1 cellular context compared by ENCODE assay signal in the genomic region with DNA sequence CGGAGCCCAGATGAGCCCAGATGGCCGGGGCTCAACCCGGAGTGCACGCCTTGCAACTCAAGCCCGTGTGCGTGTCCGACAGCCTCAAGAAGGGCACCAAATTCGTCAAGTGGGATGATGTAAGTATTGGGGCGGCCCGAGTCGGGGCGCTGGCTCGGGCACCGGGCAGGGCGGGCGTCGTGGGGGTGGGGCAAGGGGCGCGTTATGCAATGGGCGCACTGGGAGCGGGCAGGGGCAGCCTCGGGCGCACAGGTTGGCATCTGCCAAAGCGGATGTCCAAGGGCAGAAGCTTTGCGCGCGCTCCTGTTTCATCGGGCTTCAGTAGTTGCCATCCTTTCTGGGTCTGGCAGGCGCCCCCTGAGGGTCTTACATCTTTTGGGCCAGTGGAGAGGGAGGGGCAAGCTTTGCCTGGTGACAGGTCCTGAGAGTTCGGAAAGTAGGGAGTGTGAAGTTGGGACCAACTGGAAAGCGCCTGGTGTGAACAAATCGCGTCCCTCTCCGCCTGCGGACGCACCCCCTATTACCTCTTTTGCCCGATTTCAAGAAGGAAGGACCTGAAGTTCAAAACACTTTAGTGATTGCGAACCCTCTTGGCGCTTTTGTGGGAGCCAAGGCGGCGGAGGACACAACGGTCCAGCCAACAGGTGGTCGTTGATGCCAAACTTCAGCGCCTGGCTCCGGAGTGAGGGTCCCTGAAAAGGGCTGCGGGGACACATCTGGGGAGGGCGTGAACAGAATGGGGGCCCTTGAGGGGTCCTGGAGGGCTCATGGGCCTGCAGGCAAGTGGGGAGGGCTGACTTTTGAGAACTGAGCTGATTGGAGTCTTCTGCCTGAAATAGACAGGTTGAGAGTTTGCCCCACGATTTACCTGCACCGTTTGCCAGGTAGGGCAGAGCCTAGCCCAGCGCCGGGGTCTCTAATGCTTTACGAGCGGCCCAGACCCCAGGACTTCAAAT.
TF ChIP-seq lines count a peak whose summit lies in the region.

No MANE protein-coding gene starts in this region.

TF ChIP-seq in HEK293, 187 proteins besides CTCF, POLR2A, EP300 and RAD21 (continued from another document):
- TF ChIP-seq, protein P1, sequence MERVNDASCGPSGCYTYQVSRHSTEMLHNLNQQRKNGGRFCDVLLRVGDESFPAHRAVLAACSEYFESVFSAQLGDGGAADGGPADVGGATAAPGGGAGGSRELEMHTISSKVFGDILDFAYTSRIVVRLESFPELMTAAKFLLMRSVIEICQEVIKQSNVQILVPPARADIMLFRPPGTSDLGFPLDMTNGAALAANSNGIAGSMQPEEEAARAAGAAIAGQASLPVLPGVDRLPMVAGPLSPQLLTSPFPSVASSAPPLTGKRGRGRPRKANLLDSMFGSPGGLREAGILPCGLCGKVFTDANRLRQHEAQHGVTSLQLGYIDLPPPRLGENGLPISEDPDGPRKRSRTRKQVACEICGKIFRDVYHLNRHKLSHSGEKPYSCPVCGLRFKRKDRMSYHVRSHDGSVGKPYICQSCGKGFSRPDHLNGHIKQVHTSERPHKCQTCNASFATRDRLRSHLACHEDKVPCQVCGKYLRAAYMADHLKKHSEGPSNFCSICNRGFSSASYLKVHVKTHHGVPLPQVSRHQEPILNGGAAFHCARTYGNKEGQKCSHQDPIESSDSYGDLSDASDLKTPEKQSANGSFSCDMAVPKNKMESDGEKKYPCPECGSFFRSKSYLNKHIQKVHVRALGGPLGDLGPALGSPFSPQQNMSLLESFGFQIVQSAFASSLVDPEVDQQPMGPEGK (tag by site-specific recombination; IDR thresholded peaks at IDR 0.05), result no peak
TF ChIP-seq in HEK293: peak in this region for 7.
